Comparison of ENCODE assay signal across 8 cellular contexts in genomic region chr9:34457266-34458012, GRCh38. TPM values are rescaled to one million over a fixed set of nuclear protein-coding genes. Genes with fewer than 3 reads are reported as not detected.
DNase-seq lines count a peak whose midpoint lies in the region; ATAC-seq and TF ChIP-seq lines count a peak whose summit lies in the region.

No MANE protein-coding gene starts in this region.

- H3K4me3 ChIP-seq in smooth muscle cell, result peak overlapping the region; percentile 85

- no peaks in the 10 kb centered on the region for H3K9me3 ChIP-seq in T-helper 17 cell (ENCODE audit: control insufficient read depth, low read length, poor library complexity, severe bottlenecking)
- no peaks in the 10 kb centered on the region for H3K9me3 ChIP-seq in smooth muscle cell (replicated peaks; ENCODE audit: low read depth)

- H3K27me3 ChIP-seq in smooth muscle cell (ENCODE audit: low read depth), result no peaks in the 10 kb centered on the region

- no peak for ATAC-seq in T-helper 17 cell
- ATAC-seq in left colon, result no peak
- ATAC-seq in HG03097 (IDR thresholded peaks at IDR 0.05; ENCODE audit: low FRiP score, unreplicated experiment), result no peak

- peaks cover 5% of the 10 kb centered on the region for H3K36me3 Mint-ChIP-seq in T-helper 17 cell (ENCODE audit: low read depth)

- H3K27ac ChIP-seq in smooth muscle cell (ENCODE audit: low read depth), result peak overlapping the region; percentile 51

- peak overlapping the region; percentile 88 for H3K9ac ChIP-seq in smooth muscle cell (ENCODE audit: low read depth)

- peaks cover 44% of the 10 kb centered on the region for H4K20me1 ChIP-seq in smooth muscle cell (ENCODE audit: low read depth)

- DNase-seq in C1 segment of cervical spinal cord (lab: John Stamatoyannopoulos, UW) (peak; percentile 9 to 60 (median 46)), HS-27A (ENCODE audit: low read depth) (peak; percentile 69), T-helper 17 cell (no peak), dermis blood vessel endothelial cell (peak; percentile 83), left colon (peak; percentile 54 to 62), smooth muscle cell (lab: John Stamatoyannopoulos, UW; ENCODE audit: unreplicated experiment) (peak; percentile 43), SKM-1 (lab: John Stamatoyannopoulos, UW; ENCODE audit: unreplicated experiment) (no peak)

- H3K4me3 Mint-ChIP-seq in T-helper 17 cell, result peak overlapping the region; percentile 95

- WGBS in smooth muscle cell (ENCODE audit: low lambda C conversion rate), result 1% methylated on average over 48 of the region's 48 CpGs

- H3K27ac Mint-ChIP-seq in T-helper 17 cell, result peak overlapping the region; percentile 27

- peaks cover 46% of the 10 kb centered on the region for H3K4me1 Mint-ChIP-seq in T-helper 17 cell

- peaks cover 54% of the 10 kb centered on the region for H3K79me2 ChIP-seq in smooth muscle cell (ENCODE audit: low read depth)

- intact Hi-C loops in left colon (cut with DNase I, micrococcal nuclease), result no loop called here

- H3K4me2 ChIP-seq in smooth muscle cell, result peak overlapping the region; percentile 86

- no peak for TF ChIP-seq CTCF in smooth muscle cell (IDR thresholded peaks at IDR 0.05; ENCODE audit: borderline replicate concordance, insufficient read depth, poor library complexity, severe bottlenecking)

- H2AFZ ChIP-seq in smooth muscle cell (ENCODE audit: low read depth), result peak overlapping the region; percentile 50

- H3K36me3 ChIP-seq in smooth muscle cell (ENCODE audit: low read depth), result no peaks in the 10 kb centered on the region

- H3K4me1 ChIP-seq in smooth muscle cell (ENCODE audit: low read depth), result peaks cover 5% of the 10 kb centered on the region

- no peaks in the 10 kb centered on the region for H3F3A ChIP-seq in smooth muscle cell (ENCODE audit: low read depth)

- H3K27me3 Mint-ChIP-seq in T-helper 17 cell, result peaks cover 26% of the 10 kb centered on the region

RNA-seq across cellular contexts. Expression of gene FAM219A, which starts 0.9 kb away (rescaled TPM):
- total RNA-seq in T-helper 17 cell (10 to 100 TPM; 12.3 to 13.4 TPM), dermis blood vessel endothelial cell (9.2 and 14.7 TPM in 2 replicates), left colon (1 to 10 TPM; 6.8 to 7.2 TPM), smooth muscle cell (13.3 and 21.0 TPM in 2 replicates)
- 29.4 and 29.5 TPM in 2 replicates for polyA plus RNA-seq in smooth muscle cell

RNA-seq across cellular contexts. Expression of gene DNAI1, which starts 1.2 kb away (rescaled TPM):
- total RNA-seq in T-helper 17 cell (not detected), dermis blood vessel endothelial cell (not detected in 2 replicates), left colon (not detected), smooth muscle cell (0.13 TPM in 1 of 2 replicates, not detected in the other)
- polyA plus RNA-seq in smooth muscle cell, result 0.31 TPM in 1 of 2 replicates, not detected in the other

Comparison
In these comparisons a context has a peak if more than half of its experiments do, and no peak if none do; other contexts are left out.
1. DNase-seq: peak in C1 segment of cervical spinal cord (14 of 14), HS-27A (single experiment), dermis blood vessel endothelial cell (single experiment), left colon (2 of 2) and smooth muscle cell (single experiment); none in T-helper 17 cell (0 of 3) and SKM-1 (single experiment).